8 cellular contexts compared by ENCODE assay signal in the genomic region with DNA sequence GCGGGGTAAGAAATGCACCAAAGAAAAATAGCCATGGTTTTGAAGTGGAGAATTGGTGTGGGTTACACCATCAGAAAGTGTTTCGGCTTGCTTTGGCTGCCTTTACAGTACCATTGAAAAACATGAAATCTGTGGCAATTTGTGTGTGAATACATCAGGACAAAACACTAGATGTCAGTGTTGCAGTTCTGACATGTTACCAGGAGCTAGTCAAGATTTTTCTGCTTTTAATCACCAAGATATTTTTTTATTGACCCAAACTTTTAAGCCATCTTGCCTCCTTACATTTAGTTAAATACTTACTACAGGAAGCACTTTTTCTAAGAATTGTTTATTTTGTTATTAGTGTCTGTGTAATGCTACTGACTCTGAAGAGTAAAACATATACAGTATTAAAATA. TPM values are rescaled to one million over a fixed set of nuclear protein-coding genes. Genes with fewer than 3 reads are reported as not detected.
DNase-seq lines count a peak whose midpoint lies in the region; ATAC-seq and TF ChIP-seq lines count a peak whose summit lies in the region.

No MANE protein-coding gene starts in this region.

- no peak overlapping the region for H3K27ac ChIP-seq in CD4-positive, alpha-beta T cell (ENCODE audit: low read depth, low read length)
- no peak overlapping the region for H3K27ac ChIP-seq in spleen

- H3K27me3 Mint-ChIP-seq in CD4-positive, alpha-beta T cell: no peaks in the 10 kb centered on the region

- TF ChIP-seq CTCF in CD4-positive, alpha-beta T cell (IDR thresholded peaks at IDR 0.05): peak; percentile 33
- TF ChIP-seq CTCF in spleen (IDR thresholded peaks at IDR 0.05 in 8 of 11, conservative IDR thresholded peaks at IDR 0.05 in 3 of 11): peak in 1 of 11 experiments; percentile 24

- H3K4me1 Mint-ChIP-seq in CD4-positive, alpha-beta T cell (ENCODE audit: low read depth): peaks cover 30% of the 10 kb centered on the region

- no peaks in the 10 kb centered on the region for H3K27me3 ChIP-seq in CD4-positive, alpha-beta T cell (ENCODE audit: control insufficient read depth, insufficient read depth, low read length)
- no peaks in the 10 kb centered on the region for H3K27me3 ChIP-seq in spleen (replicated peaks in 1 of 7)

- CTCF ChIA-PET in CD4-positive, alpha-beta T cell (lab: Charles Lee): no interaction called here

- H3K27ac Mint-ChIP-seq in CD4-positive, alpha-beta T cell: no peak overlapping the region

- DNase-seq in CD4-positive, alpha-beta T cell: no peak
- DNase-seq in NCI-H69 (lab: John Stamatoyannopoulos, UW) (peak; percentile 65), fibroblast of gingiva (ENCODE audit: low read depth) (peak; percentile 69), superior temporal gyrus (ENCODE audit: extremely low spot score) (peak; percentile 74), spleen (no peak), UCSD-AML1 (lab: John Stamatoyannopoulos, UW; ENCODE audit: unreplicated experiment) (no peak)
- DNase-seq in effector CD4-positive, alpha-beta T cell: no peak

- H3K36me3 ChIP-seq in spleen: peaks cover 0 to 55% (median 8%) of the 10 kb centered on the region in 6 donors

- TF ChIP-seq POLR2A in spleen (IDR thresholded peaks at IDR 0.05): no peak

- H3K4me3 Mint-ChIP-seq in CD4-positive, alpha-beta T cell: no peak overlapping the region

- WGBS in spleen, 5 donors: 77 to 87% (median 83%) methylated on average over 2 of the region's 2 CpGs

- H3K9me3 ChIP-seq in CD4-positive, alpha-beta T cell (ENCODE audit: control insufficient read depth, low read length): no peaks in the 10 kb centered on the region
- no peaks in the 10 kb centered on the region for H3K9me3 ChIP-seq in spleen

- peaks cover 45% of the 10 kb centered on the region for H3K36me3 Mint-ChIP-seq in CD4-positive, alpha-beta T cell (ENCODE audit: low read depth)

- no peak for ATAC-seq in CD4-positive, alpha-beta T cell (ENCODE audit: poor library complexity)
- ATAC-seq in GM21367 (IDR thresholded peaks at IDR 0.05; ENCODE audit: unreplicated experiment): peak; percentile 73

- no peak overlapping the region for H3K4me3 ChIP-seq in spleen

- H3K9me3 Mint-ChIP-seq in CD4-positive, alpha-beta T cell: no peaks in the 10 kb centered on the region

- intact Hi-C loops in CD4-positive, alpha-beta T cell (cut with DNase I, micrococcal nuclease): no loop called here
- intact Hi-C loops in spleen (cut with DNase I; ENCODE audit: low total_unique reads): no loop called here

- POLR2A ChIA-PET in CD4-positive, alpha-beta T cell (lab: Charles Lee): interaction anchor here (0.5 to 1.0 kb wide), 3 partner anchors 15 to 1155 kb away, joined by 3 to 4 read pairs (median 3); partner anchors contain the start of gene RRP15

- peaks cover 0 to 5% (median 0%) of the 10 kb centered on the region in 6 donors for H3K4me1 ChIP-seq in spleen

RNA-seq across cellular contexts. Expression of gene RRP15, which starts 14.3 kb away (rescaled TPM):
- total RNA-seq in CD4-positive, alpha-beta T cell: 10 to 100 TPM; 10.5 to 15.2 TPM
- 10 to 100 TPM in 5 of 7 donors, 1 to 10 TPM in 2; 3.1 to 22.7 (median 16.1) TPM for total RNA-seq in spleen
- 1 to 10 TPM; 2.2 to 3.3 (median 2.5) TPM for polyA plus RNA-seq in spleen

RNA-seq across cellular contexts. Expression of gene TGFB2, which starts 45.7 kb away (rescaled TPM):
- total RNA-seq in CD4-positive, alpha-beta T cell: under 1 TPM; 0.11 TPM
- 1 to 10 TPM; 1.2 to 5.5 (median 3.7) TPM for total RNA-seq in spleen
- polyA plus RNA-seq in spleen: under 1 TPM; 0.24 to 0.65 (median 0.61) TPM

Comparison
In these comparisons a context has a peak if more than half of its experiments do, and no peak if none do; other contexts are left out.
1. DNase-seq: peak in NCI-H69 (single experiment), fibroblast of gingiva (single experiment) and superior temporal gyrus (single experiment); none in CD4-positive, alpha-beta T cell (0 of 10), spleen (single experiment), effector CD4-positive, alpha-beta T cell (single experiment) and UCSD-AML1 (single experiment).